In the genomic region with DNA sequence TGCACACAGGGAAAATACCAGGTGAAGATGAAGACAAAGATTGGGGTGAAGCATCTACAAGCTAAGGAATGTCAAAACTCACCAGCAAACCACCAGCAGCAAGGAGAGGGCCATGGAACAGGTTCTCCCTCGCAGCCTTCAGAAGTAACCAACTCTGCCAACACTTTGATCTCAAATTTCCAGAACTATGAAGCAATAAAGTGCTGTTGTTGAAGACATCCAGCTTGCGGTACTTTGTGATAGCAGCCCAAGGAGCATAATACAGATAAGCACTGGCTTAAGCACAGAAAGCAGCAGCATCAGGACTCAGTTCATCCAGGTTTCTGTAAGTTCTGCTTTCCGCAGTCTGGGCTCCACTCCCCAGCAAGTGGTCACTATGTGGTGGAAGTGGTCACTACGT, we compare ENCODE assay signal across 24 cellular contexts.
"Had no signal": no experiment of that assay in that cellular context is flagged by ENCODE, and none has a peak within 500 bp of the region (broad histone marks: within the 10 kb centered on the region; RNA-seq: fewer than 3 reads in every experiment).

No MANE protein-coding gene starts in this region.

- H3K36me3 ChIP-seq: lower lobe of right lung, neural progenitor cell, right lobe of liver, suprapubic skin, transverse colon, upper lobe of right lung, uterus had no signal

- H3K4me3 ChIP-seq: lower lobe of right lung, mucosa of descending colon, neural progenitor cell, right lobe of liver, smooth muscle cell, suprapubic skin, transverse colon, upper lobe of right lung, uterus had no signal

- H3K79me2 ChIP-seq: parathyroid adenoma had no signal

- H3K4me2 ChIP-seq: neural progenitor cell, smooth muscle cell had no signal

- H3K4me1 ChIP-seq: neural progenitor cell, parathyroid adenoma, right lobe of liver, uterus had no signal

- FAIRE-seq: keratinocyte had no signal

- H3K27ac ChIP-seq: lower lobe of right lung, neural progenitor cell, parathyroid adenoma, right lobe of liver, suprapubic skin, transverse colon, upper lobe of right lung, uterus had no signal

- DNase-seq: cortex of kidney; effector memory CD8-positive, alpha-beta T cell; foreskin melanocyte; head of caudate nucleus; left ventricle myocardium superior; lower lobe of right lung; mucosa of descending colon; naive B cell; right lobe of liver; stimulated activated CD4-positive, alpha-beta T cell treated with anti-CD3 and anti-CD28 coated beads, Interleukin-12 subunit alpha, Interleukin-12 subunit beta, amount 100 ng/mL, for 4 hours; stimulated activated CD4-positive, alpha-beta T cell treated with anti-CD3 and anti-CD28 coated beads, Interleukin-1b, Interleukin-23, amount 100 ng/mL, for 48 hours; stimulated activated CD4-positive, alpha-beta T cell treated with anti-CD3 and anti-CD28 coated beads, Interleukin-4, amount 100 ng/mL, for 1 hour; stimulated activated CD8-positive, alpha-beta memory T cell treated with anti-CD3 and anti-CD28 coated beads, Interleukin-4, amount 100 ng/mL, for 48 hours; stimulated activated naive CD4-positive, alpha-beta T cell; stimulated activated naive CD8-positive, alpha-beta T cell treated with anti-CD3 and anti-CD28 coated beads, Interleukin-15, amount 100 ng/mL, for 72 hours; transverse colon; upper lobe of right lung; uterus had no signal

- H3K27me3 ChIP-seq: neural progenitor cell, right lobe of liver, suprapubic skin, transverse colon, upper lobe of right lung, uterus had no signal

- H3K9ac ChIP-seq: neural progenitor cell, parathyroid adenoma had no signal

- ATAC-seq: effector memory CD8-positive, alpha-beta T cell; esophagus mucosa; left ventricle myocardium superior; lower lobe of right lung; mucosa of descending colon; right lobe of liver; stimulated activated naive CD8-positive, alpha-beta T cell treated with anti-CD3 and anti-CD28 coated beads, Interleukin-15, amount 100 ng/mL, for 72 hours; upper lobe of right lung had no signal
